Comparison of ENCODE assay signal across 33 cellular contexts in the genomic region with DNA sequence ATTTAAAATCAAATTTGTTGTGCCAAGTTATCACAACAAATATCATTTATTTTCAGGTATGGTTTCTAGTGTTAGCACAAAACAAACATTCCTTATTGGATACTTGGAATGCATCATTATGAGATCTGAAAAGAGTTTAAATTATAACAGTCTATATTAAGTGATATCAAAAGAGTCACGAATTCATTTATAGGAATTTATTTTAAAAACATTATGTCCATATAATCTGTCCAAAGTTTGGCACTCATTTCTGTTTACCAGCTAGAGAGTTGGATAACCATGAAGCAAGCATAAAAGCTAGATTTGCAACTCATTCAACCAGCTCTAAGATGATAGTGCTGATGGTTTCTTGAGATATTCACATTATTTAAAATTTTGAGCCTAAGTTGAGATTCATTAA.
"Had no signal": no experiment of that assay in that cellular context is flagged by ENCODE, and none has a peak within 500 bp of the region (broad histone marks: within the 10 kb centered on the region; RNA-seq: fewer than 3 reads in every experiment).

No MANE protein-coding gene starts in this region.

- H3K27ac ChIP-seq: adrenal gland, ascending aorta, body of pancreas, brain microvascular endothelial cell, breast epithelium, cardiac muscle cell had no signal

- H3K9me3 ChIP-seq: adrenal gland, ascending aorta, body of pancreas, breast epithelium had no signal

- H3K27me3 ChIP-seq: adrenal gland, ascending aorta, body of pancreas, brain microvascular endothelial cell, breast epithelium, cardiac muscle cell had no signal

- H3K4me3 ChIP-seq: adrenal gland, ascending aorta, body of pancreas, breast epithelium, cardiac muscle cell had no signal

- H3K36me3 ChIP-seq: adrenal gland, ascending aorta, brain microvascular endothelial cell, breast epithelium, cardiac muscle cell had no signal

- DNase-seq: activated effector memory CD4-positive, alpha-beta T cell treated with anti-CD3 and anti-CD28 coated beads, Interleukin-2, amount 50 U/mL, for 16 hours; activated effector memory CD4-positive, alpha-beta T cell treated with Interleukin-2 at 50 U/mL for 16 hours; activated gamma-delta T cell; activated gamma-delta T cell treated with Interleukin-2 at 50 U/mL for 16 hours; activated naive CD4-positive, alpha-beta T cell; activated naive CD4-positive, alpha-beta T cell treated with anti-CD3 and anti-CD28 coated beads for 36 hours; activated naive CD4-positive, alpha-beta T cell treated with anti-CD3 and anti-CD28 coated beads, Interleukin-2, amount 10 ng/mL, durations not matched to agents 7 days and 5 days; activated naive CD4-positive, alpha-beta T cell treated with anti-CD3 and anti-CD28 coated beads, Interleukin-2, amount 50 U/mL, for 16 hours; activated naive CD4-positive, alpha-beta T cell treated with Interleukin-2 at 50 U/mL for 16 hours; activated naive CD8-positive, alpha-beta T cell treated with anti-CD3 and anti-CD28 coated beads for 36 hours; activated naive CD8-positive, alpha-beta T cell treated with anti-CD3 and anti-CD28 coated beads, Interleukin-2, amount 10 ng/mL, durations not matched to agents 7 days and 5 days; activated naive CD8-positive, alpha-beta T cell treated with anti-CD3 and anti-CD28 coated beads, Interleukin-2, amount 50 U/mL, for 24 hours; activated T-cell treated with anti-CD3 and anti-CD28 coated beads, Interleukin-2, amount 50 U/mL, for 24 hours; activated T-cell treated with anti-CD3 and anti-CD28 coated beads, Interleukin-2, amount 50 U/mL, for 4 hours; activated T-cell treated with anti-CD3 and anti-CD28 coated beads, Interleukin-2, amount 50 U/mL, for 48 hours; activated T-cell treated with anti-CD3 and anti-CD28 coated beads, Interleukin-2, amount 50 U/mL, for 72 hours; adrenal gland; amniotic stem cell; amygdala; anterior cingulate cortex; aorta; body of pancreas; brain microvascular endothelial cell; caudate nucleus; central memory CD4-positive, alpha-beta T cell; cerebellar nuclear complex had no signal

- FAIRE-seq: astrocyte, bronchial epithelial cell had no signal

- H3K4me1 ChIP-seq: adrenal gland, ascending aorta, body of pancreas, breast epithelium had no signal

- ATAC-seq: activated naive CD4-positive, alpha-beta T cell treated with anti-CD3 and anti-CD28 coated beads, Interleukin-2, amount 50 U/mL, for 72 hours; activated naive CD8-positive, alpha-beta T cell treated with anti-CD3 and anti-CD28 coated beads, Interleukin-2, amount 50 U/mL, for 24 hours; activated T-cell treated with anti-CD3 and anti-CD28 coated beads, Interleukin-2, amount 50 U/mL, for 4 hours; activated T-cell treated with anti-CD3 and anti-CD28 coated beads, Interleukin-2, amount 50 U/mL, for 72 hours; activated T-helper 17 cell treated with anti-CD3 and anti-CD28 coated beads, Interleukin-2, amount 50 U/mL, for 72 hours; body of pancreas had no signal
